16 cellular contexts compared by ENCODE assay signal in genomic region chr18:58788470-58788869, GRCh38.
DNase-seq lines count a peak whose midpoint lies in the region; ATAC-seq and TF ChIP-seq lines count a peak whose summit lies in the region.
"Had no signal": no experiment of that assay in that cellular context is flagged by ENCODE, and none has a peak within 500 bp of the region (broad histone marks: within the 10 kb centered on the region; RNA-seq: fewer than 3 reads in every experiment).

No MANE protein-coding gene starts in this region.

- 91 to 92% methylated on average over 3 of the region's 3 CpGs for WGBS in sigmoid colon, 2 donors
- 92% methylated on average over 3 of the region's 3 CpGs for WGBS in aorta, 2 donors

- TF ChIP-seq EP300 in sigmoid colon (IDR thresholded peaks at IDR 0.05): no peak

- no peak for TF ChIP-seq CTCF in AG10803 (conservative IDR thresholded peaks at IDR 0.05; ENCODE audit: low read length)
- no peak for TF ChIP-seq CTCF in RWPE2 (IDR thresholded peaks at IDR 0.05; ENCODE audit: poor library complexity, severe bottlenecking)
- no peak for TF ChIP-seq CTCF in fibroblast of villous mesenchyme (IDR thresholded peaks at IDR 0.05; ENCODE audit: insufficient read depth, low read depth, low read length)
- no peak for TF ChIP-seq CTCF in sigmoid colon (IDR thresholded peaks at IDR 0.05)

- ATAC-seq in RWPE2 (ENCODE audit: low read depth) (no peak), aorta (ENCODE audit: low FRiP score) (no peak), GM18907 (IDR thresholded peaks at IDR 0.05; ENCODE audit: unreplicated experiment) (no peak)
- ATAC-seq: HepG2; natural killer cell treated with Interleukin-12 subunit alpha and Interleukin-12 subunit beta and Interleukin-15 and Interleukin-18, amount 100 ng/mL, for 72 hours had no signal

- H3K27me3 ChIP-seq in RWPE2 (ENCODE audit: insufficient read depth, poor library complexity, severe bottlenecking) (no peaks in the 10 kb centered on the region), sigmoid colon (no peaks in the 10 kb centered on the region), aorta (ENCODE audit: control insufficient read depth in 1 of 2, insufficient read depth in 2 of 2, low read length in 1 of 2) (no peaks in the 10 kb centered on the region)

- H3K9me3 ChIP-seq in RWPE2 (ENCODE audit: severe bottlenecking): no peaks in the 10 kb centered on the region
- H3K9me3 ChIP-seq in sigmoid colon: no peaks in the 10 kb centered on the region
- no peaks in the 10 kb centered on the region for H3K9me3 ChIP-seq in aorta (ENCODE audit: control insufficient read depth, low read length)
- H3K9me3 ChIP-seq: thoracic aorta had no signal

- no peak for TF ChIP-seq POLR2A in sigmoid colon (IDR thresholded peaks at IDR 0.05)

- peak overlapping the region; percentile 98 for H3K27ac ChIP-seq in RWPE2 (ENCODE audit: poor library complexity, severe bottlenecking)
- H3K27ac ChIP-seq in sigmoid colon: peak overlapping the region; percentile 2 to 39 (median 18)
- H3K27ac ChIP-seq in aorta (ENCODE audit: low read depth in 1 of 2, low read length in 2 of 2): no peak overlapping the region

- no peaks in the 10 kb centered on the region for H3K36me3 ChIP-seq in RWPE2 (ENCODE audit: low read depth)
- no peaks in the 10 kb centered on the region for H3K36me3 ChIP-seq in sigmoid colon
- H3K36me3 ChIP-seq in aorta (ENCODE audit: control insufficient read depth in 1 of 2, insufficient read depth in 2 of 2, low read length in 1 of 2): no peaks in the 10 kb centered on the region
- H3K36me3 ChIP-seq: thoracic aorta had no signal

- intact Hi-C loops in sigmoid colon (cut with DNase I): loop anchor here (10.0 kb wide), 1 partner anchor 176 kb away; no protein-coding TSS in a partner anchor
- intact Hi-C loops in aorta (cut with DNase I): loop anchor here (5.0 kb wide), 2 partner anchors 39 to 79 kb away; no protein-coding TSS in a partner anchor

- DNase-seq in AG10803 (ENCODE audit: low read depth) (peak; percentile 60), RWPE2 (ENCODE audit: low spot score) (no peak), fibroblast of villous mesenchyme (ENCODE audit: low read depth) (peak; percentile 88), sigmoid colon (no peak), aorta (no peak), NOMO-1 treated with DMSO at 0.1 percent for 48 hours (lab: John Stamatoyannopoulos, UW; ENCODE audit: unreplicated experiment) (no peak), Kasumi-1 (lab: John Stamatoyannopoulos, UW) (no peak)
- DNase-seq: activated CD4-positive, alpha-beta T cell treated with anti-CD3 and anti-CD28 coated beads for 1 hour; NCI-H1436; NCI-H446 treated with DMSO at 0.1 percent for 48 hours; OCI-M1; T-helper 1 cell had no signal

- H3K4me1 ChIP-seq in RWPE2 (ENCODE audit: insufficient read depth, poor library complexity, severe bottlenecking): peaks cover 51% of the 10 kb centered on the region
- H3K4me1 ChIP-seq in sigmoid colon: peaks cover 0 to 18% (median 16%) of the 10 kb centered on the region in 4 donors
- no peaks in the 10 kb centered on the region for H3K4me1 ChIP-seq in aorta (ENCODE audit: control insufficient read depth in 1 of 2, insufficient read depth in 2 of 2, low read length in 2 of 2)

- H3K4me3 ChIP-seq in AG10803 (ENCODE audit: low read length): no peak overlapping the region
- H3K4me3 ChIP-seq in RWPE2 (ENCODE audit: severe bottlenecking): no peak overlapping the region
- H3K4me3 ChIP-seq in fibroblast of villous mesenchyme (ENCODE audit: low read depth, low read length): no peak overlapping the region
- H3K4me3 ChIP-seq in sigmoid colon: no peak overlapping the region
- H3K4me3 ChIP-seq in aorta (ENCODE audit: low read length in 2 of 2): no peak overlapping the region
- H3K4me3 ChIP-seq: thoracic aorta had no signal

Comparison
In these comparisons a context has a peak if more than half of its experiments do, and no peak if none do; other contexts are left out.
1. DNase-seq: peak in AG10803 (single experiment) and fibroblast of villous mesenchyme (single experiment); none in RWPE2 (single experiment), sigmoid colon (single experiment), aorta (0 of 2), NOMO-1 treated with DMSO at 0.1 percent for 48 hours (single experiment) and Kasumi-1 (0 of 2).
2. H3K27ac ChIP-seq: peak in RWPE2 (single experiment) and sigmoid colon (4 of 4); none in aorta (0 of 2).